In genomic region chr11:623349-623869, GRCh38 we compare ENCODE assay signal across 1 cellular context.
TF ChIP-seq lines count a peak whose summit lies in the region.

No MANE protein-coding gene starts in this region.

TF ChIP-seq in HEK293, 187 proteins besides CTCF, POLR2A, EP300 and RAD21 (continued from another document):
- TF ChIP-seq ZBTB44 (tag by site-specific recombination; IDR thresholded peaks at IDR 0.05), result no peak
- TF ChIP-seq ZNF629 (tag by site-specific recombination; IDR thresholded peaks at IDR 0.05), result no peak
- TF ChIP-seq ZBTB49 (tag by site-specific recombination; IDR thresholded peaks at IDR 0.05; ENCODE audit: low read depth), result no peak
- peak; percentile 71 for TF ChIP-seq SCRT2 (tag by site-specific recombination; IDR thresholded peaks at IDR 0.05)
- TF ChIP-seq BCL6B (tag by site-specific recombination; IDR thresholded peaks at IDR 0.05), result no peak
